ENCODE assay signal across 10 cellular contexts in genomic region chr5:14445581-14446290, GRCh38.
DNase-seq lines count a peak whose midpoint lies in the region; ATAC-seq lines count a peak whose summit lies in the region.
"Had no signal": no experiment of that assay in that cellular context is flagged by ENCODE, and none has a peak within 500 bp of the region (broad histone marks: within the 10 kb centered on the region; RNA-seq: fewer than 3 reads in every experiment).

No MANE protein-coding gene starts in this region.

- H3K27ac ChIP-seq in adipose tissue (ENCODE audit: low read depth, low read length) (peak overlapping the region; percentile 45), right cardiac atrium (ENCODE audit: low read length) (peak overlapping the region; percentile 6)

- H3K4me1 ChIP-seq in right cardiac atrium (ENCODE audit: control insufficient read depth, insufficient read depth, low read length): peaks cover 16% of the 10 kb centered on the region

- 50 to 72% (median 61%) methylated on average over 15 of the region's 15 CpGs for WGBS in adipose tissue, 3 donors
- WGBS in right cardiac atrium: 21% methylated on average over 15 of the region's 15 CpGs

- H3K4me3 ChIP-seq in right cardiac atrium (ENCODE audit: low read length): no peak overlapping the region

- no peaks in the 10 kb centered on the region for H3K9me3 ChIP-seq in right cardiac atrium (ENCODE audit: control insufficient read depth, low read length)

- intact Hi-C loops in right cardiac atrium (cut with DNase I): no loop called here

- H3K27ac Mint-ChIP-seq in stimulated activated naive B cell treated with anti-CD40 and anti-IgM and Interleukin-4, amounts not matched to agents 10 μg/mL and 1 μg/mL and 100 μg/mL, for 72 hours: peak overlapping the region; percentile 37
- no peak overlapping the region for H3K27ac Mint-ChIP-seq in stimulated activated effector memory CD8-positive, alpha-beta T cell treated with anti-CD3 and anti-CD28 coated beads, Interleukin-12 subunit alpha, Interleukin-12 subunit beta, amount 100 ng/mL, for 72 hours
- H3K27ac Mint-ChIP-seq: T-helper 1 cell treated with Interleukin-12 subunit alpha and Interleukin-12 subunit beta and Interleukin-4 antibody, amounts not matched to agents 30 μg/mL and 1 μg/mL, for 36 hours had no signal

- ATAC-seq in right cardiac atrium: no peak
- no peak for ATAC-seq in stimulated activated naive B cell treated with anti-CD40 and anti-IgM and Interleukin-4, amounts not matched to agents 10 μg/mL and 1 μg/mL and 100 μg/mL, for 72 hours (replicated peaks)
- no peak for ATAC-seq in GM19328 (IDR thresholded peaks at IDR 0.05; ENCODE audit: unreplicated experiment)
- no peak for ATAC-seq in stimulated activated effector memory CD8-positive, alpha-beta T cell treated with anti-CD3 and anti-CD28 coated beads, Interleukin-12 subunit alpha, Interleukin-12 subunit beta, amount 100 ng/mL, for 72 hours

- peaks cover 7 to 8% of the 10 kb centered on the region in 2 donors for H3K4me1 Mint-ChIP-seq in stimulated activated naive B cell treated with anti-CD40 and anti-IgM and Interleukin-4, amounts not matched to agents 10 μg/mL and 1 μg/mL and 100 μg/mL, for 72 hours
- peaks cover 22% of the 10 kb centered on the region for H3K4me1 Mint-ChIP-seq in stimulated activated effector memory CD8-positive, alpha-beta T cell treated with anti-CD3 and anti-CD28 coated beads, Interleukin-12 subunit alpha, Interleukin-12 subunit beta, amount 100 ng/mL, for 72 hours

- H3K27me3 ChIP-seq in right cardiac atrium (ENCODE audit: control insufficient read depth, insufficient read depth): no peaks in the 10 kb centered on the region

- no peaks in the 10 kb centered on the region for H3K27me3 Mint-ChIP-seq in stimulated activated naive B cell treated with anti-CD40 and anti-IgM and Interleukin-4, amounts not matched to agents 10 μg/mL and 1 μg/mL and 100 μg/mL, for 72 hours

- H3K9me3 Mint-ChIP-seq in stimulated activated naive B cell treated with anti-CD40 and anti-IgM and Interleukin-4, amounts not matched to agents 10 μg/mL and 1 μg/mL and 100 μg/mL, for 72 hours: no peaks in the 10 kb centered on the region
- H3K9me3 Mint-ChIP-seq in stimulated activated effector memory CD8-positive, alpha-beta T cell treated with anti-CD3 and anti-CD28 coated beads, Interleukin-12 subunit alpha, Interleukin-12 subunit beta, amount 100 ng/mL, for 72 hours: no peaks in the 10 kb centered on the region
- H3K9me3 Mint-ChIP-seq: T-helper 1 cell treated with Interleukin-12 subunit alpha and Interleukin-12 subunit beta and Interleukin-4 antibody, amounts not matched to agents 30 μg/mL and 1 μg/mL, for 36 hours had no signal

- peak; percentile 61 for DNase-seq in NCI-H2029 (lab: John Stamatoyannopoulos, UW)
- DNase-seq in right cardiac atrium: peak in 1 of 3 donors; percentile 74
- no peak for DNase-seq in stimulated activated naive B cell treated with anti-CD40 and anti-IgM and Interleukin-4, amounts not matched to agents 10 μg/mL and 1 μg/mL and 100 μg/mL, for 72 hours
- no peak for DNase-seq in epidermal melanocyte (ENCODE audit: insufficient read length, low spot score)
- DNase-seq in stimulated activated effector memory CD8-positive, alpha-beta T cell treated with anti-CD3 and anti-CD28 coated beads, Interleukin-12 subunit alpha, Interleukin-12 subunit beta, amount 100 ng/mL, for 72 hours (ENCODE audit: low spot score in 2 of 2): no peak
- no peak for DNase-seq in middle frontal gyrus (ENCODE audit: extremely low spot score, low spot score)
- DNase-seq: cerebellar nuclear complex had no signal

- H3K36me3 Mint-ChIP-seq in stimulated activated naive B cell treated with anti-CD40 and anti-IgM and Interleukin-4, amounts not matched to agents 10 μg/mL and 1 μg/mL and 100 μg/mL, for 72 hours: peaks cover 22 to 37% of the 10 kb centered on the region in 2 donors
- peaks cover 6% of the 10 kb centered on the region for H3K36me3 Mint-ChIP-seq in stimulated activated effector memory CD8-positive, alpha-beta T cell treated with anti-CD3 and anti-CD28 coated beads, Interleukin-12 subunit alpha, Interleukin-12 subunit beta, amount 100 ng/mL, for 72 hours

- H3K4me3 Mint-ChIP-seq in stimulated activated naive B cell treated with anti-CD40 and anti-IgM and Interleukin-4, amounts not matched to agents 10 μg/mL and 1 μg/mL and 100 μg/mL, for 72 hours: no peak overlapping the region
- no peak overlapping the region for H3K4me3 Mint-ChIP-seq in stimulated activated effector memory CD8-positive, alpha-beta T cell treated with anti-CD3 and anti-CD28 coated beads, Interleukin-12 subunit alpha, Interleukin-12 subunit beta, amount 100 ng/mL, for 72 hours
- H3K4me3 Mint-ChIP-seq: T-helper 1 cell treated with Interleukin-12 subunit alpha and Interleukin-12 subunit beta and Interleukin-4 antibody, amounts not matched to agents 30 μg/mL and 1 μg/mL, for 36 hours had no signal
